1 cellular context compared by ENCODE assay signal in genomic region chr14:20631821-20632389, GRCh38.
TF ChIP-seq lines count a peak whose summit lies in the region.

No MANE protein-coding gene starts in this region.

TF ChIP-seq in GM12878, 131 proteins besides CTCF, POLR2A, EP300 and RAD21:
- TF ChIP-seq ZBTB40 (IDR thresholded peaks at IDR 0.05; ENCODE audit: borderline replicate concordance) (no peak), E2F4 (IDR thresholded peaks at IDR 0.05; ENCODE audit: low read depth, low read length) (no peak), EGR1 (IDR thresholded peaks at IDR 0.05; ENCODE audit: borderline replicate concordance in 1 of 2, low read depth in 2 of 2, low read length in 2 of 2) (no peak), REST (IDR thresholded peaks at IDR 0.05; ENCODE audit: low read depth, low read length) (peak; percentile 71)
